13 cellular contexts compared by ENCODE assay signal in the genomic region with DNA sequence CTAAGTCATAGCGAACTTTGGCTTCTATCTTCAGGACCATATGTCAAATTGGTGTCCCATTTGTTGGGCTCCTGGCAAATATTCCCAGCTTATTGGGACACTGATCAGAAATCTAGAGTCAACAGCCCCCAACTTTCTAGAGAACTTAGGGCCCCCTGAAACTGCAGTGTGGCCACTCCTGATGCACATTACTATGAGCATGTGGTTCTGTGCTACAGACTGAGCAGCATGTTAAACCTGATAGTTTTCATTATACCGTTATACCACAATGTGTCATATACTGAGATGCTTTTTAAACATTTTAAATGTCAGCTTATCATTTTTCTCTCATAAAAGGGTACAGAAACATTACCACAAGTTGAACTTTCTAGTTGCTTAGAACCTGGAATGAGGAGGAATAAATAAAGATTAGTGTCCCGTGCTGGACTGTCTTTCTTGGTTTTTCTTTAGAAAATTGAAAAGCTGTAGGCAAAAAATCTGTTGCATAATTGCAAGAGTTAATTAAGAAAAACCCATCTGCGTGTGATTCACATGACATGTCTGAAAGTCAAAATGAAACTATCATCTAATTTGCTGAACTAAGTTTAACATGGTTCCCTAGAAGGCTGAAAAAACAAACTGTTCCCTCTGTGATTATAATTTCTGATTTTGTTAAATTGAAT. TPM values are rescaled to one million over a fixed set of nuclear protein-coding genes. Genes with fewer than 3 reads are reported as not detected.
DNase-seq lines count a peak whose midpoint lies in the region; ATAC-seq and TF ChIP-seq lines count a peak whose summit lies in the region.
"Had no signal": no experiment of that assay in that cellular context is flagged by ENCODE, and none has a peak within 500 bp of the region (broad histone marks: within the 10 kb centered on the region; RNA-seq: fewer than 3 reads in every experiment).

No MANE protein-coding gene starts in this region.

- no peaks in the 10 kb centered on the region for H4K20me1 ChIP-seq in KMS-11 (ENCODE audit: insufficient read depth)

- no peak overlapping the region for H2AK5ac ChIP-seq in mesenchymal stem cell (ENCODE audit: low read length, severe bottlenecking)

- H2BK15ac ChIP-seq in mesenchymal stem cell (ENCODE audit: low read depth, poor library complexity, severe bottlenecking) = no peak overlapping the region

- ATAC-seq in GM18520 (IDR thresholded peaks at IDR 0.05; ENCODE audit: unreplicated experiment) (peak; percentile 32), GM21786 (IDR thresholded peaks at IDR 0.05; ENCODE audit: unreplicated experiment) (peak; percentile 28), left lung (no peak), HG03097 (IDR thresholded peaks at IDR 0.05; ENCODE audit: low FRiP score, unreplicated experiment) (no peak)
- ATAC-seq: heart left ventricle had no signal

- no peak overlapping the region for H2BK12ac ChIP-seq in mesenchymal stem cell (ENCODE audit: low read length in 2 of 2)

- H3K9ac ChIP-seq in KMS-11 (peak overlapping the region; percentile 22; the same call in 1 of the 2 replicates), mesenchymal stem cell (ENCODE audit: low read length) (no peak overlapping the region)

- H3K36me3 ChIP-seq in KMS-11 (ENCODE audit: insufficient read depth) (no peaks in the 10 kb centered on the region), left lung (no peaks in the 10 kb centered on the region), mesenchymal stem cell (ENCODE audit: control insufficient read depth in 1 of 2, insufficient read depth in 2 of 2, low read depth in 1 of 2, low read length in 2 of 2) (no peaks in the 10 kb centered on the region)
- H3K36me3 ChIP-seq: cardiac muscle cell, heart left ventricle had no signal

- no peak overlapping the region for H4K91ac ChIP-seq in mesenchymal stem cell (ENCODE audit: low read length)

- H3K4me3 ChIP-seq in KMS-11 (IDR thresholded peaks at IDR 0.05; ENCODE audit: insufficient read depth, low read depth, low read length) (no peak overlapping the region), left lung (no peak overlapping the region), mesenchymal stem cell (ENCODE audit: insufficient read depth in 1 of 2, low read depth in 1 of 2, low read length in 2 of 2) (no peak overlapping the region)
- H3K4me3 ChIP-seq: cardiac muscle cell had no signal

- H3K18ac ChIP-seq in mesenchymal stem cell (ENCODE audit: low read depth in 1 of 2, low read length in 2 of 2) = no peak overlapping the region

- H3K14ac ChIP-seq in mesenchymal stem cell (ENCODE audit: low read length in 2 of 2) = no peak overlapping the region

- H3K4ac ChIP-seq in mesenchymal stem cell (ENCODE audit: low read depth in 1 of 2, low read length in 2 of 2) = no peak overlapping the region

- no peak for DNase-seq in left lung
- DNase-seq in NCI-H510A (lab: John Stamatoyannopoulos, UW) = no peak
- no peak for DNase-seq in mesenchymal stem cell
- no peak for DNase-seq in NCI-H82 (lab: John Stamatoyannopoulos, UW)
- DNase-seq: activated CD4-positive, alpha-beta T cell treated with anti-CD3 and anti-CD28 coated beads, Interleukin-2, amount 50 U/mL, for 1 hour; H7; heart left ventricle; RPMI8226 had no signal

- no peaks in the 10 kb centered on the region for H3K27me3 ChIP-seq in KMS-11 (ENCODE audit: insufficient read depth, low read depth)
- no peaks in the 10 kb centered on the region for H3K27me3 ChIP-seq in left lung
- H3K27me3 ChIP-seq in mesenchymal stem cell (ENCODE audit: control insufficient read depth in 1 of 2, insufficient read depth in 1 of 2, low read length in 2 of 2) = no peaks in the 10 kb centered on the region
- H3K27me3 ChIP-seq: cardiac muscle cell, heart left ventricle had no signal

- H2BK5ac ChIP-seq in mesenchymal stem cell (ENCODE audit: low read depth, low read length, poor library complexity, severe bottlenecking) = no peak overlapping the region

- no peaks in the 10 kb centered on the region for H3K79me2 ChIP-seq in KMS-11 (ENCODE audit: insufficient read depth, low read depth)

- 90% methylated on average over 2 of the region's 4 CpGs for WGBS in mesenchymal stem cell

- H3K4me2 ChIP-seq in KMS-11 = peak overlapping the region; percentile 78
- H3K4me2 ChIP-seq in mesenchymal stem cell (ENCODE audit: low read length, poor library complexity, severe bottlenecking) = no peak overlapping the region

- H2BK120ac ChIP-seq in mesenchymal stem cell (ENCODE audit: low read depth, low read length) = no peak overlapping the region

- H3K27ac ChIP-seq in KMS-11 (peak overlapping the region; percentile 73), left lung (peak overlapping the region; percentile 22 to 66), mesenchymal stem cell (ENCODE audit: low read length, poor library complexity, severe bottlenecking) (no peak overlapping the region)
- H3K27ac ChIP-seq: cardiac muscle cell had no signal

- no peak overlapping the region for H3K23ac ChIP-seq in mesenchymal stem cell (ENCODE audit: low read length in 2 of 2)

- no peak overlapping the region for H4K8ac ChIP-seq in mesenchymal stem cell (ENCODE audit: low read length)

- H2AFZ ChIP-seq in KMS-11 (ENCODE audit: low read depth) (peak overlapping the region; percentile 38; the same call in 1 of the 2 replicates), mesenchymal stem cell (ENCODE audit: low read depth, low read length) (no peak overlapping the region)

- H3K79me1 ChIP-seq in mesenchymal stem cell (replicated peaks; ENCODE audit: low read length, poor library complexity, severe bottlenecking) = no peaks in the 10 kb centered on the region

- H3K9me3 ChIP-seq in left lung = no peaks in the 10 kb centered on the region
- H3K9me3 ChIP-seq in mesenchymal stem cell (ENCODE audit: control insufficient read depth, low read length) = no peaks in the 10 kb centered on the region
- H3K9me3 ChIP-seq: heart left ventricle had no signal

- intact Hi-C loops in left lung (cut with DNase I) = no loop called here

- H3K4me1 ChIP-seq in KMS-11 (ENCODE audit: low read depth, poor library complexity, severe bottlenecking) (peaks cover 64% of the 10 kb centered on the region), left lung (peaks cover 16 to 52% of the 10 kb centered on the region in 2 donors), mesenchymal stem cell (ENCODE audit: control insufficient read depth, insufficient read depth, low read depth, low read length) (no peaks in the 10 kb centered on the region)

- TF ChIP-seq CTCF in KMS-11 (conservative IDR thresholded peaks at IDR 0.05; ENCODE audit: low read depth, low read length) = no peak
- TF ChIP-seq CTCF in left lung (IDR thresholded peaks at IDR 0.05) = no peak

RNA-seq across cellular contexts. Expression of a gene that starts 16.4 kb away (rescaled TPM):
- 100 to 1,000 TPM; 281 to 422 TPM for total RNA-seq in left lung
- polyA plus RNA-seq in mesenchymal stem cell (2013, experiment 1 of 2) = 491 TPM
- polyA plus RNA-seq in mesenchymal stem cell (2013, experiment 2 of 2) = 516 TPM

Comparison
In these comparisons a context has a peak if more than half of its experiments do, and no peak if none do; other contexts are left out.
1. ATAC-seq: peak in GM18520 (single experiment) and GM21786 (single experiment); none in left lung (single experiment) and HG03097 (single experiment).